19 cellular contexts compared by ENCODE assay signal in genomic region chr3:159731254-159731653, GRCh38.
DNase-seq lines count a peak whose midpoint lies in the region; TF ChIP-seq lines count a peak whose summit lies in the region.
"Had no signal": no experiment of that assay in that cellular context is flagged by ENCODE, and none has a peak within 500 bp of the region (broad histone marks: within the 10 kb centered on the region; RNA-seq: fewer than 3 reads in every experiment).

No MANE protein-coding gene starts in this region.

- no peak overlapping the region for H2BK15ac ChIP-seq in mesendoderm (replicated peaks; ENCODE audit: low read depth)

- no peaks in the 10 kb centered on the region for H3K36me3 Mint-ChIP-seq in MCF 10A (ENCODE audit: insufficient read depth, unreplicated experiment)
- H3K36me3 Mint-ChIP-seq: T-cell had no signal

- H4K20me1 ChIP-seq in MM.1S (ENCODE audit: insufficient read depth, low read length), result no peaks in the 10 kb centered on the region

- no peak overlapping the region for H4K8ac ChIP-seq in mesendoderm (ENCODE audit: low read depth, low read length)

- BruUV-seq in MCF 10A (replicated peaks; lab: Mats Ljungman, UMichigan), result no TSS peak

- H3K36me3 ChIP-seq in MM.1S (replicated peaks; ENCODE audit: insufficient read depth, low read length) (no peaks in the 10 kb centered on the region), mesendoderm (ENCODE audit: control insufficient read depth, insufficient read depth, low read length) (no peaks in the 10 kb centered on the region), tibial artery (no peaks in the 10 kb centered on the region), H7 (replicated peaks; ENCODE audit: control insufficient read depth, insufficient read depth, low read length) (no peaks in the 10 kb centered on the region)
- H3K36me3 ChIP-seq: HAP-1, Peyer's patch had no signal

- H3K79me1 ChIP-seq in mesendoderm (ENCODE audit: low read length), result no peaks in the 10 kb centered on the region

- H3K23ac ChIP-seq in mesendoderm (ENCODE audit: low read length), result no peak overlapping the region

- H3K27ac ChIP-seq in MM.1S (ENCODE audit: low read length), result no peak overlapping the region
- peak overlapping the region; percentile 65 for H3K27ac ChIP-seq in mesendoderm (ENCODE audit: low read depth, low read length)
- H3K27ac ChIP-seq in tibial artery, result no peak overlapping the region
- H3K27ac ChIP-seq: C4-2B had no signal

- intact Hi-C loops in MCF 10A (cut with micrococcal nuclease), result no loop called here
- intact Hi-C loops in tibial artery (cut with DNase I; ENCODE audit: low total_unique reads), result loop anchor here (10.0 kb wide), 1 partner anchor 106 kb away; no protein-coding TSS in a partner anchor

- peak; percentile 22 for DNase-seq in ELF-1 (ENCODE audit: low read depth, low spot score)
- peak; percentile 3 for DNase-seq in MM.1S
- no peak for DNase-seq in MCF 10A (ENCODE audit: unreplicated experiment)
- peak; percentile 45 for DNase-seq in mesendoderm
- DNase-seq in epidermal melanocyte (ENCODE audit: insufficient read length, low spot score), result no peak
- no peak for DNase-seq in tibial artery
- no peak for DNase-seq in H7
- DNase-seq in NCI-H526 (lab: John Stamatoyannopoulos, UW), result no peak
- DNase-seq: EL, NCI-H1105, NCI-H187, NCI-H446 treated with DMSO at 0.1 percent for 48 hours, NCI-H774, Peyer's patch, SHP77, SK-N-SH, T-cell had no signal

- WGBS in mesendoderm (ENCODE audit: extremely low coverage, insufficient coverage, low lambda C conversion rate), result no CpG with 5 or more reads among the region's 6 CpGs

- peak overlapping the region; percentile 59 for H3K4ac ChIP-seq in mesendoderm (ENCODE audit: low read depth, low read length)

- H2AFZ ChIP-seq in MM.1S (ENCODE audit: low read length), result no peak overlapping the region

- H3K27me3 ChIP-seq in MM.1S (replicated peaks; ENCODE audit: insufficient read depth, low read length) (no peaks in the 10 kb centered on the region), mesendoderm (ENCODE audit: insufficient read depth, low read length, poor library complexity) (no peaks in the 10 kb centered on the region), tibial artery (no peaks in the 10 kb centered on the region), H7 (ENCODE audit: control insufficient read depth, insufficient read depth, low read length) (no peaks in the 10 kb centered on the region)
- H3K27me3 ChIP-seq: Peyer's patch had no signal

- H3K4me1 ChIP-seq in MM.1S (ENCODE audit: low read length) (peaks cover 8% of the 10 kb centered on the region; the same call in 1 of the 2 replicates), mesendoderm (ENCODE audit: control insufficient read depth, low read depth, low read length) (peaks cover 9% of the 10 kb centered on the region), tibial artery (peaks cover 0 to 28% (median 13%) of the 10 kb centered on the region in 4 donors)
- H3K4me1 ChIP-seq: Peyer's patch had no signal

- H3K27me3 Mint-ChIP-seq in MCF 10A (ENCODE audit: insufficient read depth, unreplicated experiment), result no peaks in the 10 kb centered on the region

- H3K9me3 ChIP-seq in MM.1S (replicated peaks; ENCODE audit: insufficient read depth, low read length), result no peaks in the 10 kb centered on the region
- H3K9me3 ChIP-seq in tibial artery, result no peaks in the 10 kb centered on the region
- H3K9me3 ChIP-seq: HAP-1, Peyer's patch, SK-N-SH had no signal

- H3K4me1 Mint-ChIP-seq in MCF 10A (ENCODE audit: insufficient read depth, unreplicated experiment), result peaks cover 31% of the 10 kb centered on the region
- H3K4me1 Mint-ChIP-seq: T-cell had no signal

- no peak overlapping the region for H3K4me3 Mint-ChIP-seq in MCF 10A (ENCODE audit: unreplicated experiment)
- H3K4me3 Mint-ChIP-seq: T-cell had no signal

- POLR2A ChIA-PET in MCF 10A (lab: Yijun Ruan, JAX), result interaction anchor here (1.0 to 2.4 kb wide), 2 partner anchors 33 to 123 kb away, joined by 3 to 12 read pairs; no protein-coding TSS in a partner anchor

- peak overlapping the region; percentile 70 for H3K18ac ChIP-seq in mesendoderm (ENCODE audit: low read length)

- CTCF ChIA-PET in MCF 10A (lab: Yijun Ruan, JAX), result interaction anchor here (0.7 to 3.9 kb wide), 11 partner anchors 19 to 465 kb away, joined by 3 to 41 read pairs (median 4); no protein-coding TSS in a partner anchor

- H3K4me3 ChIP-seq in MM.1S (ENCODE audit: low read length), result no peak overlapping the region
- H3K4me3 ChIP-seq in mesendoderm (ENCODE audit: low read length), result no peak overlapping the region
- H3K4me3 ChIP-seq in tibial artery, result no peak overlapping the region
- H3K4me3 ChIP-seq in H7 (ENCODE audit: insufficient read depth, low read depth, low read length), result no peak overlapping the region
- H3K4me3 ChIP-seq: Peyer's patch had no signal

- H4K5ac ChIP-seq in mesendoderm (ENCODE audit: low read length), result no peak overlapping the region

- TF ChIP-seq CTCF in MM.1S (IDR thresholded peaks at IDR 0.05; ENCODE audit: low read length) (no peak), MCF 10A (IDR thresholded peaks at IDR 0.05; ENCODE audit: unreplicated experiment) (no peak), tibial artery (IDR thresholded peaks at IDR 0.05) (no peak)

- peak overlapping the region; percentile 34 for H3K56ac ChIP-seq in mesendoderm (ENCODE audit: low read length)

- H3K9ac ChIP-seq in MM.1S (ENCODE audit: low read length), result no peak overlapping the region
- H3K9ac ChIP-seq in mesendoderm (ENCODE audit: low read length), result no peak overlapping the region
- H3K9ac ChIP-seq: SK-N-SH had no signal

- H2BK5ac ChIP-seq in mesendoderm (ENCODE audit: low read length), result no peak overlapping the region

- H2AK5ac ChIP-seq in mesendoderm (ENCODE audit: low read length), result no peak overlapping the region

- no peaks in the 10 kb centered on the region for H3F3A ChIP-seq in MM.1S (ENCODE audit: insufficient read depth, low read length)

- H3K79me2 ChIP-seq in MM.1S (ENCODE audit: low read length) (no peaks in the 10 kb centered on the region), mesendoderm (ENCODE audit: control insufficient read depth, insufficient read depth, low read length) (no peaks in the 10 kb centered on the region)

- H3K9me3 Mint-ChIP-seq in MCF 10A (ENCODE audit: unreplicated experiment), result no peaks in the 10 kb centered on the region
- H3K9me3 Mint-ChIP-seq: T-cell had no signal

- peak overlapping the region; percentile 35 for H2BK120ac ChIP-seq in mesendoderm (ENCODE audit: low read depth, low read length)

- peak overlapping the region; percentile 50 for H3K27ac Mint-ChIP-seq in MCF 10A (ENCODE audit: low read depth, unreplicated experiment)
- H3K27ac Mint-ChIP-seq: T-cell had no signal

- no peaks in the 10 kb centered on the region for H3K9me2 ChIP-seq in MM.1S (replicated peaks; ENCODE audit: insufficient read depth, low read length)
- H3K9me2 ChIP-seq: SK-N-SH had no signal

- H3K4me2 ChIP-seq in MM.1S (ENCODE audit: low read depth, low read length) (no peak overlapping the region), mesendoderm (ENCODE audit: low read length) (no peak overlapping the region)

Comparison
In these comparisons a context has a peak if more than half of its experiments do, and no peak if none do; other contexts are left out.
1. DNase-seq: peak in ELF-1 (single experiment), MM.1S (single experiment) and mesendoderm (single experiment); none in MCF 10A (single experiment), epidermal melanocyte (single experiment), tibial artery (0 of 2), H7 (single experiment) and NCI-H526 (0 of 2).